In genomic region chr2:237389831-237390230, GRCh38 we compare ENCODE assay signal across 1 cellular context.
TF ChIP-seq lines count a peak whose summit lies in the region.

No MANE protein-coding gene starts in this region.

TF ChIP-seq in IMR-90, 13 proteins besides CTCF, POLR2A, EP300 and RAD21 (continued from another document):
- no peak for TF ChIP-seq RFX5 (IDR thresholded peaks at IDR 0.05; ENCODE audit: low read depth, low read length)
TF ChIP-seq in IMR-90: peak in this region for 1.
